2 cellular contexts compared by ENCODE assay signal in genomic region chr5:112411903-112412302, GRCh38.
TF ChIP-seq lines count a peak whose summit lies in the region.

No MANE protein-coding gene starts in this region.

TF ChIP-seq in Ishikawa, 13 proteins besides CTCF, POLR2A, EP300 and RAD21:
- TF ChIP-seq REST (IDR thresholded peaks at IDR 0.05; ENCODE audit: low read depth) (no peak), MAX (IDR thresholded peaks at IDR 0.05) (peak; percentile 58), TEAD4 (IDR thresholded peaks at IDR 0.05) (no peak), YY1 (IDR thresholded peaks at IDR 0.05; ENCODE audit: low read depth) (no peak), EGR1 (IDR thresholded peaks at IDR 0.05) (no peak), ZBTB7A (IDR thresholded peaks at IDR 0.05; ENCODE audit: low read depth) (no peak), CREB1 (IDR thresholded peaks at IDR 0.05; ENCODE audit: low read depth) (no peak)
TF ChIP-seq in Ishikawa: peak in this region for 1.

TF ChIP-seq in HepG2, 621 proteins besides CTCF, POLR2A, EP300 and RAD21:
- TF ChIP-seq THAP9 (CRISPR knock-in tag; IDR thresholded peaks at IDR 0.05; ENCODE audit: borderline replicate concordance): no peak
- peak; percentile 74; the same call in 1 of the 2 replicates for TF ChIP-seq EZH2 (conservative IDR thresholded peaks at IDR 0.05; ENCODE audit: low read depth, low read length)
- TF ChIP-seq ZSCAN29 (CRISPR knock-in tag; conservative IDR thresholded peaks at IDR 0.05): no peak
